8 cellular contexts compared by ENCODE assay signal in genomic region chrX:103464774-103465117, GRCh38. TPM values are rescaled to one million over a fixed set of nuclear protein-coding genes. Genes with fewer than 3 reads are reported as not detected.
DNase-seq lines count a peak whose midpoint lies in the region; ATAC-seq, FAIRE-seq and TF ChIP-seq lines count a peak whose summit lies in the region.

No MANE protein-coding gene starts in this region.

- FAIRE-seq in small intestine (lab: Jason Lieb, UNC): no peak

- POLR2A ChIA-PET in HEK293T (lab: Yijun Ruan, JAX): interaction anchor here (0.6 to 2.3 kb wide), 3 partner anchors 109 to 254 kb away, joined by 3 to 18 read pairs (median 12); partner anchors contain the start of genes TCEAL8 and TCEAL9

- peaks cover 9% of the 10 kb centered on the region for H3K4me1 Mint-ChIP-seq in T-helper 17 cell

- ATAC-seq in T-helper 17 cell: peak; percentile 95

- no peaks in the 10 kb centered on the region for H3K36me3 Mint-ChIP-seq in T-helper 17 cell (ENCODE audit: low read depth)

- peak overlapping the region; percentile 37; the same call in 1 of the 2 replicates for H3K4me3 ChIP-seq in GM12865 (ENCODE audit: low read depth, low read length)
- no peak overlapping the region for H3K4me3 ChIP-seq in small intestine (ENCODE audit: low read depth in 1 of 2, low read length in 2 of 2)

- peaks cover 4% of the 10 kb centered on the region for H3K27me3 Mint-ChIP-seq in T-helper 17 cell

- H3K36me3 ChIP-seq in small intestine (ENCODE audit: control insufficient read depth in 2 of 2, insufficient read depth in 2 of 2, low read length in 2 of 2): no peaks in the 10 kb centered on the region

- H3K4me1 ChIP-seq in small intestine (ENCODE audit: control insufficient read depth in 2 of 2, insufficient read depth in 1 of 2, low read depth in 1 of 2, low read length in 1 of 2): no peaks in the 10 kb centered on the region

- H3K27me3 ChIP-seq in small intestine (ENCODE audit: control insufficient read depth in 2 of 2, insufficient read depth in 2 of 2, low read length in 2 of 2): no peaks in the 10 kb centered on the region

- WGBS in small intestine, 3 donors: 0 to 6% (median 4%) methylated on average over 3 of the region's 3 CpGs

- peak; percentile 55 for TF ChIP-seq CTCF in GM12865 (IDR thresholded peaks at IDR 0.05; ENCODE audit: insufficient read depth, low read depth, low read length, missing control alignments)

- peak overlapping the region; percentile 72 for H3K27ac Mint-ChIP-seq in T-helper 17 cell

- no peaks in the 10 kb centered on the region for H3K9me3 ChIP-seq in T-helper 17 cell (ENCODE audit: control insufficient read depth, low read length, poor library complexity, severe bottlenecking)
- no peaks in the 10 kb centered on the region for H3K9me3 ChIP-seq in small intestine (ENCODE audit: control insufficient read depth, low read depth)

- CTCF ChIA-PET in HEK293T (lab: Yijun Ruan, JAX): interaction anchor here (0.6 to 1.7 kb wide), 8 partner anchors 21 to 254 kb away, joined by 3 to 13 read pairs (median 4); no protein-coding TSS in a partner anchor

- H3K4me3 Mint-ChIP-seq in T-helper 17 cell: peak overlapping the region; percentile 97

- H3K27ac ChIP-seq in small intestine (ENCODE audit: low read depth in 1 of 2, low read length in 1 of 2): no peak overlapping the region

- DNase-seq in GM12865 (ENCODE audit: low read depth) (peak; percentile 70), HEK293T (ENCODE audit: extremely low spot score) (peak; percentile 78), MV-4-11 (lab: John Stamatoyannopoulos, UW) (peak; percentile 54), T-helper 17 cell (peak; percentile 40 to 61 (median 52)), anterior cingulate cortex (lab: John Stamatoyannopoulos, UW) (peak in 54 of 58 donors; percentile 0 to 76 (median 28)), iPS DF 19.7 (ENCODE audit: low read depth, low spot score) (peak; percentile 12), small intestine (peak; percentile 55), GM19240 (ENCODE audit: insufficient read length, low spot score) (no peak)

TF ChIP-seq in HEK293T, 16 proteins besides CTCF, POLR2A, EP300 and RAD21:
- TF ChIP-seq TARDBP (IDR thresholded peaks at IDR 0.05): no peak
- TF ChIP-seq FOXA1 (IDR thresholded peaks at IDR 0.05): no peak
- TF ChIP-seq SUZ12 (IDR thresholded peaks at IDR 0.05): no peak
- no peak for TF ChIP-seq LEF1 (IDR thresholded peaks at IDR 0.05; ENCODE audit: borderline replicate concordance)
- no peak for TF ChIP-seq HDGF (IDR thresholded peaks at IDR 0.05; ENCODE audit: borderline replicate concordance)
- no peak for TF ChIP-seq PKNOX1 (IDR thresholded peaks at IDR 0.05)
- no peak for TF ChIP-seq CTBP1 (IDR thresholded peaks at IDR 0.05; ENCODE audit: borderline replicate concordance)
- no peak for TF ChIP-seq ZNF384 (IDR thresholded peaks at IDR 0.05)
- no peak for TF ChIP-seq SP1 (IDR thresholded peaks at IDR 0.05)
- no peak for TF ChIP-seq FOXM1 (IDR thresholded peaks at IDR 0.05; ENCODE audit: borderline replicate concordance)

RNA-seq across cellular contexts. Expression of gene RAB40A, which starts 54.5 kb away (rescaled TPM):
- total RNA-seq in T-helper 17 cell: under 1 TPM in 1 of 2 donors, not detected in 1; 0.31 TPM
- under 1 TPM in 1 of 3 donors, not detected in 2; 0.25 TPM for polyA plus RNA-seq in small intestine
